ENCODE assay signal across 10 cellular contexts in genomic region chrX:56788717-56789122, GRCh38. TPM values are rescaled to one million over a fixed set of nuclear protein-coding genes. Genes with fewer than 3 reads are reported as not detected.
DNase-seq lines count a peak whose midpoint lies in the region; ATAC-seq and TF ChIP-seq lines count a peak whose summit lies in the region.
"Had no signal": no experiment of that assay in that cellular context is flagged by ENCODE, and none has a peak within 500 bp of the region (broad histone marks: within the 10 kb centered on the region; RNA-seq: fewer than 3 reads in every experiment).

No MANE protein-coding gene starts in this region.

- intact Hi-C loops in activated T-helper 1 cell treated with anti-CD3 and anti-CD28 coated beads, Interleukin-12 subunit alpha, Interleukin-12 subunit beta, Interleukin-2, Interleukin-4 antibody, amounts not matched to agents 30 ng/mL and 10 ng/mL and 1 ng/mL, durations not matched to agents 14 hours and 24 hours and 36 hours (cut with micrococcal nuclease) = loop anchor here (1.0 kb wide), 1 partner anchor 190 kb away; no protein-coding TSS in a partner anchor
- intact Hi-C loops in Panc1 (cut with micrococcal nuclease; ENCODE audit: unreplicated experiment) = no loop called here
- intact Hi-C loops in testis (cut with DNase I; ENCODE audit: low total_unique reads) = no loop called here

- H3K27ac Mint-ChIP-seq in activated T-helper 1 cell treated with anti-CD3 and anti-CD28 coated beads, Interleukin-12 subunit alpha, Interleukin-12 subunit beta, Interleukin-2, Interleukin-4 antibody, amounts not matched to agents 30 ng/mL and 10 ng/mL and 1 ng/mL, durations not matched to agents 14 hours and 24 hours and 36 hours = no peak overlapping the region

- WGBS in testis, 2 donors = 53 to 91% methylated on average over 5 of the region's 7 CpGs

- H2AFZ ChIP-seq in fibroblast of lung (ENCODE audit: low read length) = no peak overlapping the region

- TF ChIP-seq CTCF in Panc1 (IDR thresholded peaks at IDR 0.05) (0 out of 2 replicates have a peak, but pooled peaks have one; percentile 36), fibroblast of lung (conservative IDR thresholded peaks at IDR 0.05 in 1 of 2, IDR thresholded peaks at IDR 0.05 in 1 of 2; ENCODE audit: low read depth in 1 of 2, low read length in 2 of 2) (peak in 1 of 2 donors; percentile 4), testis (IDR thresholded peaks at IDR 0.05) (peak in 1 of 3 experiments; percentile 20)

- DNase-seq in activated T-helper 1 cell treated with Interleukin-2 at 50 U/mL for 16 hours (ENCODE audit: low read depth) (peak; percentile 50), Panc1 (ENCODE audit: low read depth, low spot score) (no peak), fibroblast of lung (ENCODE audit: low read depth in 2 of 2) (no peak), testis (peak; percentile 54), SK-N-DZ (ENCODE audit: low spot score) (no peak), NCI-H82 (lab: John Stamatoyannopoulos, UW) (no peak), AG08395 (ENCODE audit: low spot score) (no peak)
- DNase-seq in activated T-helper 1 cell treated with anti-CD3 and anti-CD28 coated beads, Interleukin-12 subunit alpha, Interleukin-12 subunit beta, Interleukin-2, Interleukin-4 antibody, amounts not matched to agents 30 ng/mL and 10 ng/mL and 1 ng/mL, durations not matched to agents 14 hours and 24 hours and 36 hours (ENCODE audit: low spot score) = no peak
- DNase-seq: foreskin melanocyte had no signal

- no peak overlapping the region for H3K9ac ChIP-seq in fibroblast of lung (ENCODE audit: insufficient read depth, low read length)

- H3K9me3 Mint-ChIP-seq in activated T-helper 1 cell treated with anti-CD3 and anti-CD28 coated beads, Interleukin-12 subunit alpha, Interleukin-12 subunit beta, Interleukin-2, Interleukin-4 antibody, amounts not matched to agents 30 ng/mL and 10 ng/mL and 1 ng/mL, durations not matched to agents 14 hours and 24 hours and 36 hours = no peaks in the 10 kb centered on the region

- H3K4me1 ChIP-seq in Panc1 (ENCODE audit: control insufficient read depth, insufficient read depth, low read length) = no peaks in the 10 kb centered on the region
- no peaks in the 10 kb centered on the region for H3K4me1 ChIP-seq in fibroblast of lung (ENCODE audit: control insufficient read depth, extremely low read depth, insufficient read depth, low read length)
- no peaks in the 10 kb centered on the region for H3K4me1 ChIP-seq in testis

- H3K9me3 ChIP-seq in Panc1 (ENCODE audit: control insufficient read depth, insufficient read depth, low read depth, low read length) = no peaks in the 10 kb centered on the region
- H3K9me3 ChIP-seq in fibroblast of lung (ENCODE audit: control insufficient read depth, insufficient read depth, low read depth, low read length) = no peaks in the 10 kb centered on the region
- H3K9me3 ChIP-seq in testis = no peaks in the 10 kb centered on the region
- H3K9me3 ChIP-seq: thyroid gland had no signal

- peaks cover 22% of the 10 kb centered on the region for H3K4me1 Mint-ChIP-seq in activated T-helper 1 cell treated with anti-CD3 and anti-CD28 coated beads, Interleukin-12 subunit alpha, Interleukin-12 subunit beta, Interleukin-2, Interleukin-4 antibody, amounts not matched to agents 30 ng/mL and 10 ng/mL and 1 ng/mL, durations not matched to agents 14 hours and 24 hours and 36 hours (ENCODE audit: low read depth)

- no peak overlapping the region for H3K4me3 Mint-ChIP-seq in activated T-helper 1 cell treated with anti-CD3 and anti-CD28 coated beads, Interleukin-12 subunit alpha, Interleukin-12 subunit beta, Interleukin-2, Interleukin-4 antibody, amounts not matched to agents 30 ng/mL and 10 ng/mL and 1 ng/mL, durations not matched to agents 14 hours and 24 hours and 36 hours

- H3K27ac ChIP-seq in Panc1 (ENCODE audit: low read length) = no peak overlapping the region
- H3K27ac ChIP-seq in fibroblast of lung (ENCODE audit: insufficient read depth, low read length) = no peak overlapping the region
- H3K27ac ChIP-seq in testis = no peak overlapping the region

- H3K4me2 ChIP-seq in fibroblast of lung (ENCODE audit: extremely low read depth, insufficient read depth, low read length) = peak overlapping the region; percentile 59

- H3K36me3 Mint-ChIP-seq in activated T-helper 1 cell treated with anti-CD3 and anti-CD28 coated beads, Interleukin-12 subunit alpha, Interleukin-12 subunit beta, Interleukin-2, Interleukin-4 antibody, amounts not matched to agents 30 ng/mL and 10 ng/mL and 1 ng/mL, durations not matched to agents 14 hours and 24 hours and 36 hours (ENCODE audit: low read depth) = peaks cover 6% of the 10 kb centered on the region

- POLR2A ChIA-PET in Panc1 (lab: Charles Lee) = no interaction called here

- CTCF ChIA-PET in Panc1 (lab: Charles Lee) = no interaction called here

- in situ Hi-C loops in Panc1 (cut with HindIII; ENCODE audit: low pct_unique_long_range_greater_than_20kb, low sequenced_read_pairs) = no loop called here

- H3K4me3 ChIP-seq in Panc1 (ENCODE audit: low read depth in 2 of 2, low read length in 2 of 2) (no peak overlapping the region), fibroblast of lung (replicated peaks in 1 of 4; ENCODE audit: control extremely low read depth in 1 of 4, insufficient read depth in 1 of 4, low read depth in 3 of 4, low read length in 4 of 4) (no peak overlapping the region), testis (no peak overlapping the region)
- H3K4me3 ChIP-seq: thyroid gland had no signal

- H3K27me3 ChIP-seq in Panc1 (ENCODE audit: control insufficient read depth, insufficient read depth, low read length) (no peaks in the 10 kb centered on the region), fibroblast of lung (ENCODE audit: control insufficient read depth, insufficient read depth, low read length) (no peaks in the 10 kb centered on the region), testis (no peaks in the 10 kb centered on the region)
- H3K27me3 ChIP-seq: thyroid gland had no signal

- no peaks in the 10 kb centered on the region for H3K79me2 ChIP-seq in fibroblast of lung (ENCODE audit: control insufficient read depth, insufficient read depth, low read length)

- ATAC-seq in Panc1 = no peak

- no peaks in the 10 kb centered on the region for H3K36me3 ChIP-seq in Panc1 (ENCODE audit: control insufficient read depth, insufficient read depth, low read length)
- no peaks in the 10 kb centered on the region for H3K36me3 ChIP-seq in fibroblast of lung (ENCODE audit: control insufficient read depth, insufficient read depth, low read length)
- no peaks in the 10 kb centered on the region for H3K36me3 ChIP-seq in testis (ENCODE audit: low read depth, missing control alignments)
- H3K36me3 ChIP-seq: thyroid gland had no signal

- TF ChIP-seq POLR2A in testis (IDR thresholded peaks at IDR 0.05) = no peak

- no peaks in the 10 kb centered on the region for H4K20me1 ChIP-seq in fibroblast of lung (ENCODE audit: control insufficient read depth, extremely low read depth, insufficient read depth, low read length)

- no TSS peak for BruUV-seq in Panc1 (replicated peaks; lab: Mats Ljungman, UMichigan)

- H3K27me3 Mint-ChIP-seq in activated T-helper 1 cell treated with anti-CD3 and anti-CD28 coated beads, Interleukin-12 subunit alpha, Interleukin-12 subunit beta, Interleukin-2, Interleukin-4 antibody, amounts not matched to agents 30 ng/mL and 10 ng/mL and 1 ng/mL, durations not matched to agents 14 hours and 24 hours and 36 hours (ENCODE audit: insufficient read depth) = no peaks in the 10 kb centered on the region

RNA-seq across cellular contexts. Expression of gene NBDY, which starts 59.7 kb away (rescaled TPM):
- total RNA-seq in activated T-helper 1 cell treated with anti-CD3 and anti-CD28 coated beads, Interleukin-12 subunit alpha, Interleukin-12 subunit beta, Interleukin-2, Interleukin-4 antibody, amounts not matched to agents 30 ng/mL and 10 ng/mL and 1 ng/mL, durations not matched to agents 14 hours and 24 hours and 36 hours = 29.3 and 36.7 TPM in 2 replicates
- 52.0 TPM for total RNA-seq in Panc1 (2021; ENCODE audit: unreplicated experiment)
- 69.4 TPM for polyA plus RNA-seq in Panc1 (2012; ENCODE audit: insufficient read length)
- total RNA-seq in fibroblast of lung = 5.4 and 5.8 TPM in 2 replicates
- 36.3 and 39.3 TPM in 2 replicates for polyA plus RNA-seq in fibroblast of lung
- 56.7 and 61.4 TPM in 2 replicates for polyA plus RNA-seq in fibroblast of lung (2012)
- 29.8 and 30.2 TPM in 2 replicates for polyA minus RNA-seq in fibroblast of lung (ENCODE audit: low replicate concordance)
- 10 to 100 TPM; 30.9 to 33.1 TPM for total RNA-seq in testis
- polyA plus RNA-seq in testis (ENCODE audit: insufficient read depth, low read depth, low replicate concordance) = 26.1 TPM
- polyA plus RNA-seq in SK-N-DZ (2014; cell fraction: cytosol; rRNA removed) = 10.3 and 12.6 TPM in 2 replicates
- polyA plus RNA-seq in SK-N-DZ (2014; cell fraction: nucleus; rRNA removed) = 3.9 and 7.2 TPM in 2 replicates

Comparison
In these comparisons a context has a peak if more than half of its experiments do, and no peak if none do; other contexts are left out.
1. DNase-seq: peak in activated T-helper 1 cell treated with Interleukin-2 at 50 U/mL for 16 hours (single experiment) and testis (single experiment); none in activated T-helper 1 cell treated with anti-CD3 and anti-CD28 coated beads, Interleukin-12 subunit alpha, Interleukin-12 subunit beta, Interleukin-2, Interleukin-4 antibody, amounts not matched to agents 30 ng/mL and 10 ng/mL and 1 ng/mL, durations not matched to agents 14 hours and 24 hours and 36 hours (single experiment), Panc1 (single experiment), fibroblast of lung (0 of 2), SK-N-DZ (single experiment), NCI-H82 (single experiment) and AG08395 (single experiment).